ENCODE assay signal across 39 cellular contexts in the genomic region with DNA sequence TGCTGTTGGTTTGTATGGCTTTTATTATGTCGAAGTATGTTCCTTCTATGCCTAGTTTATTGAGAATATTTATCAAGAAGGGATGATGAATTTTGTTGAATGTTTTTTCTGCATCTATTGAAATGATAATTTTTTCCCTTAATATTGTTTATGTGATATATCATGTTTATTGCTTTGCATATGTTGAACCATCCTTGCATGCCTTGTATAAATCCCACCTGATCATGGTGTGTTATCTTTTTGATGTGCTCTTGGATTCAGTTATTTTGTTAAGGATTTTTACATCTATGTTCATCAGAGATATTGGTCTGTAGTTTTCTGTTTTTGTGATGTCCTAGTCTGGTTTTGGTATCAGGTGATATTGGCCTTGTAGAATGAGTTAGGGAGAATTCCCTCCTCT. TPM values are rescaled to one million over a fixed set of nuclear protein-coding genes. Genes with fewer than 3 reads are reported as not detected.
"Had no signal": no experiment of that assay in that cellular context is flagged by ENCODE, and none has a peak within 500 bp of the region (broad histone marks: within the 10 kb centered on the region; RNA-seq: fewer than 3 reads in every experiment).

No MANE protein-coding gene starts in this region.

- DNase-seq: Kasumi-1, MG63, MM.1S, MV-4-11, NCI-H1048, NCI-H1092, NCI-H1092 treated with DMSO at 0.1 percent for 48 hours, NCI-H1105, NCI-H1105 treated with DMSO at 0.1 percent for 48 hours, NCI-H1417, NCI-H1417 treated with DMSO at 0.1 percent for 48 hours, NCI-H1436, NCI-H1436 treated with DMSO at 0.1 percent for 48 hours, NCI-H146, NCI-H1694, NCI-H1694 treated with DMSO at 0.1 percent for 48 hours, NCI-H187, NCI-H187 treated with DMSO at 0.1 percent for 48 hours, NCI-H1930, NCI-H2029, NCI-H2029 treated with DMSO at 0.1 percent for 48 hours, NCI-H2081, NCI-H2081 treated with DMSO at 0.1 percent for 48 hours, NCI-H2107, NCI-H2171, NCI-H2171 treated with DMSO at 0.1 percent for 48 hours, NCI-H2227 treated with DMSO at 0.1 percent for 48 hours, NCI-H226, NCI-H345, NCI-H446, NCI-H446 treated with DMSO at 0.1 percent for 48 hours, NCI-H510A, NCI-H510A treated with DMSO at 0.1 percent for 48 hours, NCI-H524, NCI-H524 treated with DMSO at 0.1 percent for 48 hours had no signal

- H3K4me3 ChIP-seq: MG63 had no signal

- H3K36me3 ChIP-seq: MG63 had no signal

- H3K27me3 ChIP-seq: MG63 had no signal

RNA-seq across cellular contexts. Expression of a gene that starts 50.8 kb away (rescaled TPM):
- total RNA-seq: LHCN-M2, M059J, MCF 10A, NCI-H460 had no signal
